ENCODE assay signal across 10 cellular contexts in the genomic region with DNA sequence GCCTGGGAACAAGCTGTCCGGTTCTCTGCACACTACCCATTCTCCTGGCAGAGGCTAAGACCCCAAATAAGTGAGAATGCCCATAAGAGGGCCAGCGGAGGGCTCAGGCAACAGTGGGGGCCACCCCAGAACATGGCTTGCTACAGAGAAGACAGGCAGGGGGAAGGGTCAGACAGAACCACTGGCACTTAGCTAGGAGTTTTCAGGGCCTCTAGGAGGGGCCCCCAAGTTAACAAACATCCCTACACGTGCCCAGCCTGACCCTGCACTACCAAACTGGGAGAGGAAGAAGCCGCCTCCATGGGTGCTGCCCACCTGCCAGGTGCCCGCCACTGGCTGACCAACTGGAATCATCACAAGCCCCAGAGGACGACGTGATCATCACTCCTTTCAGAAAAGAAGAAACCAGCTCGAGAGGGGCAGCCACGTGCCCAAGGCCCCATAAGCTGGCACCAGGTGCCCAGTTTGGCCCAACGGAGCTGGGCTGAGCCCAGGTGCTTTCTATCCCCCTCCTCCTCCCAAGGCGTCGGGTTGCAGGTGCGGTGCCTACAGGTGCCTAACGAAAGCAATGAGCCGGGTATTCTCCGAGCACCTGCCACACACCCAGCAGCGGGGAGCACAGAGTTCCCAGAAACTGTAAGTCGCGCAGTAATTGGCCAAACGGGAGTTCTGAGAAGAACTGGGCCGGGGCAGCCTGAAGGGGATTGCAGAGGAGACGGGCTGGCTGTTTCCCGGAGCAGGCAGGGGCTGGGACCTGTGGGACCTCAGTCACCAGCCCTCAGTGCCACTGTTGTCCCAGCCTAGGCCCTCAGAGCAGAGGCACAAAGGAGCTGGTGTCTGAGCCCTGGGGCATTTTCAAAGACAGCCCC. TPM values are rescaled to one million over a fixed set of nuclear protein-coding genes. Genes with fewer than 3 reads are reported as not detected.
DNase-seq lines count a peak whose midpoint lies in the region; ATAC-seq and TF ChIP-seq lines count a peak whose summit lies in the region.
"Had no signal": no experiment of that assay in that cellular context is flagged by ENCODE, and none has a peak within 500 bp of the region (broad histone marks: within the 10 kb centered on the region; RNA-seq: fewer than 3 reads in every experiment).

No MANE protein-coding gene starts in this region.

- no peaks in the 10 kb centered on the region for H3K9me3 ChIP-seq in suprapubic skin

- H3K36me3 ChIP-seq in suprapubic skin = no peaks in the 10 kb centered on the region

- H3K4me3 ChIP-seq in suprapubic skin = no peak overlapping the region

- peak overlapping the region; percentile 8 for H3K27ac ChIP-seq in suprapubic skin

- no peaks in the 10 kb centered on the region for H3K27me3 ChIP-seq in suprapubic skin

- no peak for TF ChIP-seq POLR2A in suprapubic skin (IDR thresholded peaks at IDR 0.05)

- DNase-seq in NCI-H1105 treated with DMSO at 0.1 percent for 48 hours (lab: John Stamatoyannopoulos, UW) (peak; percentile 54), NCI-H510A (lab: John Stamatoyannopoulos, UW) (peak; percentile 79), left kidney (ENCODE audit: low read depth, low spot score) (peak; percentile 72), suprapubic skin (ENCODE audit: low spot score in 2 of 2) (peak in 1 of 2 donors; percentile 59), GM19240 (ENCODE audit: insufficient read length, low spot score) (no peak)
- DNase-seq: activated CD8-positive, alpha-beta memory T cell treated with anti-CD3 and anti-CD28 coated beads, Interleukin-2, amount 50 U/mL, for 4 hours; activated naive CD8-positive, alpha-beta T cell treated with anti-CD3 and anti-CD28 coated beads for 36 hours; CD4-positive, alpha-beta T cell had no signal

- no peak for TF ChIP-seq CTCF in suprapubic skin (IDR thresholded peaks at IDR 0.05)

- H3K4me1 ChIP-seq in suprapubic skin = peaks cover 34% of the 10 kb centered on the region

- 81% methylated on average over 16 of the region's 23 CpGs for WGBS in suprapubic skin

- TF ChIP-seq EP300 in suprapubic skin (IDR thresholded peaks at IDR 0.05) = no peak

- ATAC-seq in HG03469 (IDR thresholded peaks at IDR 0.05; ENCODE audit: unreplicated experiment) (no peak), GM21381 (IDR thresholded peaks at IDR 0.05; ENCODE audit: unreplicated experiment) (no peak)

RNA-seq across cellular contexts. Expression of gene RPH3AL, which starts 13.2 kb away (rescaled TPM):
- total RNA-seq in suprapubic skin = 10 to 100 TPM in 2 of 4 donors, 1 to 10 TPM in 2; 1.7 to 39.5 (median 10.9) TPM
